Comparison of ENCODE assay signal across 1 cellular context in the genomic region with DNA sequence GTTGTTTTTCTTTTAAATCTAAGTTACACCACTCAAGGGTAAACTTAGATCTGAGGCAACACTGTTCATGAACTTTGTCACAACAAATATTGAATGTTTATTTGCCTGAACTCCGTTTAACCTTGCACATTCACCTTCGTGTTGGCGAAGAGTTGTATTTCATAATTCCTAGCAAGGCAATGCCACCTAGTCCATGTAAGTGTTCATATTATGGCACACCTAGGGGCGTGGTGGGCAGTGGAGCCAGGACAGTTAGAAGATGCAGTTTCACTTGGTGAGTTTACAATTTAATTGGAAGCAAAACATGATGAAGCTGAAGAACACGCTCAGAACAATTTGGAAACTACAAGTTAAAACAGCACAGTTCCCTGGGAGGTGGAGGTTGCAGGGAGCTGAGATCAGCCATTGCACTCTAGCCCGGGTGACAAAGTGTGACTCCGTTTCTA.
TF ChIP-seq lines count a peak whose summit lies in the region.

No MANE protein-coding gene starts in this region.

TF ChIP-seq in HepG2, 621 proteins besides CTCF, POLR2A, EP300 and RAD21 (continued from another document and continues in another):
- TF ChIP-seq, protein P1, sequence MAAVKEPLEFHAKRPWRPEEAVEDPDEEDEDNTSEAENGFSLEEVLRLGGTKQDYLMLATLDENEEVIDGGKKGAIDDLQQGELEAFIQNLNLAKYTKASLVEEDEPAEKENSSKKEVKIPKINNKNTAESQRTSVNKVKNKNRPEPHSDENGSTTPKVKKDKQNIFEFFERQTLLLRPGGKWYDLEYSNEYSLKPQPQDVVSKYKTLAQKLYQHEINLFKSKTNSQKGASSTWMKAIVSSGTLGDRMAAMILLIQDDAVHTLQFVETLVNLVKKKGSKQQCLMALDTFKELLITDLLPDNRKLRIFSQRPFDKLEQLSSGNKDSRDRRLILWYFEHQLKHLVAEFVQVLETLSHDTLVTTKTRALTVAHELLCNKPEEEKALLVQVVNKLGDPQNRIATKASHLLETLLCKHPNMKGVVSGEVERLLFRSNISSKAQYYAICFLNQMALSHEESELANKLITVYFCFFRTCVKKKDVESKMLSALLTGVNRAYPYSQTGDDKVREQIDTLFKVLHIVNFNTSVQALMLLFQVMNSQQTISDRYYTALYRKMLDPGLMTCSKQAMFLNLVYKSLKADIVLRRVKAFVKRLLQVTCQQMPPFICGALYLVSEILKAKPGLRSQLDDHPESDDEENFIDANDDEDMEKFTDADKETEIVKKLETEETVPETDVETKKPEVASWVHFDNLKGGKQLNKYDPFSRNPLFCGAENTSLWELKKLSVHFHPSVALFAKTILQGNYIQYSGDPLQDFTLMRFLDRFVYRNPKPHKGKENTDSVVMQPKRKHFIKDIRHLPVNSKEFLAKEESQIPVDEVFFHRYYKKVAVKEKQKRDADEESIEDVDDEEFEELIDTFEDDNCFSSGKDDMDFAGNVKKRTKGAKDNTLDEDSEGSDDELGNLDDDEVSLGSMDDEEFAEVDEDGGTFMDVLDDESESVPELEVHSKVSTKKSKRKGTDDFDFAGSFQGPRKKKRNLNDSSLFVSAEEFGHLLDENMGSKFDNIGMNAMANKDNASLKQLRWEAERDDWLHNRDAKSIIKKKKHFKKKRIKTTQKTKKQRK (IDR thresholded peaks at IDR 0.05; ENCODE audit: low read length): no peak
- no peak for TF ChIP-seq ZFP37 (CRISPR knock-in tag; IDR thresholded peaks at IDR 0.05; ENCODE audit: borderline replicate concordance)
- no peak for TF ChIP-seq ZNF567 (CRISPR knock-in tag; IDR thresholded peaks at IDR 0.05; ENCODE audit: borderline replicate concordance)
- TF ChIP-seq KDM1A (CRISPR knock-in tag; IDR thresholded peaks at IDR 0.05): peak; percentile 89
- no peak for TF ChIP-seq ZFP36 (IDR thresholded peaks at IDR 0.05; ENCODE audit: borderline replicate concordance, low read depth, low read length, partially characterized antibody)
- TF ChIP-seq, protein P2, sequence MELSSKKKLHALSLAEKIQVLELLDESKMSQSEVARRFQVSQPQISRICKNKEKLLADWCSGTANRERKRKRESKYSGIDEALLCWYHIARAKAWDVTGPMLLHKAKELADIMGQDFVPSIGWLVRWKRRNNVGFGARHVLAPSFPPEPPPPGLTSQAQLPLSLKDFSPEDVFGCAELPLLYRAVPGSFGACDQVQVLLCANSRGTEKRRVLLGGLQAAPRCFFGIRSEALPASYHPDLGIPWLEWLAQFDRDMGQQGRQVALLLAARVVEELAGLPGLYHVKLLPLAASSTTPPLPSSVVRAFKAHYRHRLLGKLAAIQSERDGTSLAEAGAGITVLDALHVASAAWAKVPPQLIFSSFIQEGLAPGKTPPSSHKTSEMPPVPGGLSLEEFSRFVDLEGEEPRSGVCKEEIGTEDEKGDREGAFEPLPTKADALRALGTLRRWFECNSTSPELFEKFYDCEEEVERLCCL (CRISPR knock-in tag; IDR thresholded peaks at IDR 0.05; ENCODE audit: borderline replicate concordance): no peak
- 0 out of 2 replicates have a peak, but pooled peaks have one; percentile 58 for TF ChIP-seq ZNF205 (CRISPR knock-in tag; IDR thresholded peaks at IDR 0.05)
- peak; percentile 99 for TF ChIP-seq DPF2 (CRISPR knock-in tag; IDR thresholded peaks at IDR 0.05; ENCODE audit: borderline replicate concordance, low read depth)
- TF ChIP-seq, protein P3, sequence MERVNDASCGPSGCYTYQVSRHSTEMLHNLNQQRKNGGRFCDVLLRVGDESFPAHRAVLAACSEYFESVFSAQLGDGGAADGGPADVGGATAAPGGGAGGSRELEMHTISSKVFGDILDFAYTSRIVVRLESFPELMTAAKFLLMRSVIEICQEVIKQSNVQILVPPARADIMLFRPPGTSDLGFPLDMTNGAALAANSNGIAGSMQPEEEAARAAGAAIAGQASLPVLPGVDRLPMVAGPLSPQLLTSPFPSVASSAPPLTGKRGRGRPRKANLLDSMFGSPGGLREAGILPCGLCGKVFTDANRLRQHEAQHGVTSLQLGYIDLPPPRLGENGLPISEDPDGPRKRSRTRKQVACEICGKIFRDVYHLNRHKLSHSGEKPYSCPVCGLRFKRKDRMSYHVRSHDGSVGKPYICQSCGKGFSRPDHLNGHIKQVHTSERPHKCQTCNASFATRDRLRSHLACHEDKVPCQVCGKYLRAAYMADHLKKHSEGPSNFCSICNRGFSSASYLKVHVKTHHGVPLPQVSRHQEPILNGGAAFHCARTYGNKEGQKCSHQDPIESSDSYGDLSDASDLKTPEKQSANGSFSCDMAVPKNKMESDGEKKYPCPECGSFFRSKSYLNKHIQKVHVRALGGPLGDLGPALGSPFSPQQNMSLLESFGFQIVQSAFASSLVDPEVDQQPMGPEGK (CRISPR knock-in tag; IDR thresholded peaks at IDR 0.05): peak; percentile 61
- TF ChIP-seq SOX5 (CRISPR knock-in tag; IDR thresholded peaks at IDR 0.05; ENCODE audit: borderline replicate concordance): peak; percentile 91
- TF ChIP-seq HHEX (CRISPR knock-in tag; IDR thresholded peaks at IDR 0.05): peak; percentile 70
- no peak for TF ChIP-seq IKZF1 (IDR thresholded peaks at IDR 0.05)
- no peak for TF ChIP-seq RFX5 (IDR thresholded peaks at IDR 0.05; ENCODE audit: low read depth, low read length)
- peak; percentile 85 for TF ChIP-seq ZSCAN9 (CRISPR knock-in tag; IDR thresholded peaks at IDR 0.05; ENCODE audit: borderline replicate concordance)
- no peak for TF ChIP-seq ZNF282 (IDR thresholded peaks at IDR 0.05; ENCODE audit: partially characterized antibody)
- peak; percentile 100 for TF ChIP-seq HNF4A (CRISPR knock-in tag; IDR thresholded peaks at IDR 0.05)
- no peak for TF ChIP-seq ZSCAN20 (CRISPR knock-in tag; IDR thresholded peaks at IDR 0.05; ENCODE audit: borderline replicate concordance)
- TF ChIP-seq HMG20A (CRISPR knock-in tag; IDR thresholded peaks at IDR 0.05; ENCODE audit: borderline replicate concordance): peak; percentile 100
- 0 out of 2 replicates have a peak, but pooled peaks have one; percentile 36 for TF ChIP-seq RFXANK (CRISPR knock-in tag; IDR thresholded peaks at IDR 0.05)
- TF ChIP-seq, protein P4, sequence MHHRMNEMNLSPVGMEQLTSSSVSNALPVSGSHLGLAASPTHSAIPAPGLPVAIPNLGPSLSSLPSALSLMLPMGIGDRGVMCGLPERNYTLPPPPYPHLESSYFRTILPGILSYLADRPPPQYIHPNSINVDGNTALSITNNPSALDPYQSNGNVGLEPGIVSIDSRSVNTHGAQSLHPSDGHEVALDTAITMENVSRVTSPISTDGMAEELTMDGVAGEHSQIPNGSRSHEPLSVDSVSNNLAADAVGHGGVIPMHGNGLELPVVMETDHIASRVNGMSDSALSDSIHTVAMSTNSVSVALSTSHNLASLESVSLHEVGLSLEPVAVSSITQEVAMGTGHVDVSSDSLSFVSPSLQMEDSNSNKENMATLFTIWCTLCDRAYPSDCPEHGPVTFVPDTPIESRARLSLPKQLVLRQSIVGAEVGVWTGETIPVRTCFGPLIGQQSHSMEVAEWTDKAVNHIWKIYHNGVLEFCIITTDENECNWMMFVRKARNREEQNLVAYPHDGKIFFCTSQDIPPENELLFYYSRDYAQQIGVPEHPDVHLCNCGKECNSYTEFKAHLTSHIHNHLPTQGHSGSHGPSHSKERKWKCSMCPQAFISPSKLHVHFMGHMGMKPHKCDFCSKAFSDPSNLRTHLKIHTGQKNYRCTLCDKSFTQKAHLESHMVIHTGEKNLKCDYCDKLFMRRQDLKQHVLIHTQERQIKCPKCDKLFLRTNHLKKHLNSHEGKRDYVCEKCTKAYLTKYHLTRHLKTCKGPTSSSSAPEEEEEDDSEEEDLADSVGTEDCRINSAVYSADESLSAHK (CRISPR knock-in tag; IDR thresholded peaks at IDR 0.05; ENCODE audit: borderline replicate concordance): no peak
- TF ChIP-seq, protein P5, sequence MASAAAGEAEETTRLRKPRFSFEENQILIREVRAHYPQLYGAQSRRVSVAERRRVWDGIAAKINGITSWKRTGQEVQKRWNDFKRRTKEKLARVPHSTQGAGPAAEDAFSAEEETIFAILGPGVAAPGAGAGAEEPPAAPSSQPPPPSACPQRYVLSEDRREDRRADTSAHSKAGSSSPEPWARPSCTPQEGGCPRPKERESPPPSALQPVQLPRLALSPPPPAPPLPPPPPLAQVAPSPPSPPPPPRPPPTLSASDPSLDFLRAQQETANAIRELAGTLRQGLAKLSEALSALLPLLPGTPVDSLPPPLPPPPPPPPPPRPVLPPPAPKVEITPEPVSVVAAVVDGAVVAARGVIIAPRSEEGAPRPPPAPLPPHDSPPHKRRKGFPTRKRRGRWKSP (CRISPR knock-in tag; IDR thresholded peaks at IDR 0.05): peak; percentile 28; the same call in 1 of the 2 replicates
- TF ChIP-seq, protein P6, sequence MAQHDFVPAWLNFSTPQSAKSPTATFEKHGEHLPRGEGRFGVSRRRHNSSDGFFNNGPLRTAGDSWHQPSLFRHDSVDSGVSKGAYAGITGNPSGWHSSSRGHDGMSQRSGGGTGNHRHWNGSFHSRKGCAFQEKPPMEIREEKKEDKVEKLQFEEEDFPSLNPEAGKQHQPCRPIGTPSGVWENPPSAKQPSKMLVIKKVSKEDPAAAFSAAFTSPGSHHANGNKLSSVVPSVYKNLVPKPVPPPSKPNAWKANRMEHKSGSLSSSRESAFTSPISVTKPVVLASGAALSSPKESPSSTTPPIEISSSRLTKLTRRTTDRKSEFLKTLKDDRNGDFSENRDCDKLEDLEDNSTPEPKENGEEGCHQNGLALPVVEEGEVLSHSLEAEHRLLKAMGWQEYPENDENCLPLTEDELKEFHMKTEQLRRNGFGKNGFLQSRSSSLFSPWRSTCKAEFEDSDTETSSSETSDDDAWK (CRISPR knock-in tag; IDR thresholded peaks at IDR 0.05): no peak
- TF ChIP-seq, protein P7, sequence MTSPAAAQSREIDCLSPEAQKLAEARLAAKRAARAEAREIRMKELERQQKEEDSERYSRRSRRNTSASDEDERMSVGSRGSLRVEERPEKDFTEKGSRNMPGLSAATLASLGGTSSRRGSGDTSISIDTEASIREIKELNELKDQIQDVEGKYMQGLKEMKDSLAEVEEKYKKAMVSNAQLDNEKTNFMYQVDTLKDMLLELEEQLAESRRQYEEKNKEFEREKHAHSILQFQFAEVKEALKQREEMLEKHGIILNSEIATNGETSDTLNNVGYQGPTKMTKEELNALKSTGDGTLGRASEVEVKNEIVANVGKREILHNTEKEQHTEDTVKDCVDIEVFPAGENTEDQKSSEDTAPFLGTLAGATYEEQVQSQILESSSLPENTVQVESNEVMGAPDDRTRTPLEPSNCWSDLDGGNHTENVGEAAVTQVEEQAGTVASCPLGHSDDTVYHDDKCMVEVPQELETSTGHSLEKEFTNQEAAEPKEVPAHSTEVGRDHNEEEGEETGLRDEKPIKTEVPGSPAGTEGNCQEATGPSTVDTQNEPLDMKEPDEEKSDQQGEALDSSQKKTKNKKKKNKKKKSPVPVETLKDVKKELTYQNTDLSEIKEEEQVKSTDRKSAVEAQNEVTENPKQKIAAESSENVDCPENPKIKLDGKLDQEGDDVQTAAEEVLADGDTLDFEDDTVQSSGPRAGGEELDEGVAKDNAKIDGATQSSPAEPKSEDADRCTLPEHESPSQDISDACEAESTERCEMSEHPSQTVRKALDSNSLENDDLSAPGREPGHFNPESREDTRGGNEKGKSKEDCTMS (CRISPR knock-in tag; conservative IDR thresholded peaks at IDR 0.05): no peak
- TF ChIP-seq CBX5 (CRISPR knock-in tag; IDR thresholded peaks at IDR 0.05; ENCODE audit: borderline replicate concordance): peak; percentile 45; the same call in 1 of the 2 replicates
- TF ChIP-seq NONO (IDR thresholded peaks at IDR 0.05): no peak
- TF ChIP-seq NONO (CRISPR knock-in tag; conservative IDR thresholded peaks at IDR 0.05): peak; percentile 74
- no peak for TF ChIP-seq ZNF660 (CRISPR knock-in tag; IDR thresholded peaks at IDR 0.05; ENCODE audit: borderline replicate concordance, low read depth)
- peak; percentile 21; the same call in 1 of the 2 replicates for TF ChIP-seq SMYD3 (CRISPR knock-in tag; IDR thresholded peaks at IDR 0.05)
- no peak; the same call in 1 of the 2 replicates for TF ChIP-seq KDM4B (CRISPR knock-in tag; IDR thresholded peaks at IDR 0.05)
- TF ChIP-seq BRD4 (CRISPR knock-in tag; IDR thresholded peaks at IDR 0.05): no peak
- TF ChIP-seq, protein P8, sequence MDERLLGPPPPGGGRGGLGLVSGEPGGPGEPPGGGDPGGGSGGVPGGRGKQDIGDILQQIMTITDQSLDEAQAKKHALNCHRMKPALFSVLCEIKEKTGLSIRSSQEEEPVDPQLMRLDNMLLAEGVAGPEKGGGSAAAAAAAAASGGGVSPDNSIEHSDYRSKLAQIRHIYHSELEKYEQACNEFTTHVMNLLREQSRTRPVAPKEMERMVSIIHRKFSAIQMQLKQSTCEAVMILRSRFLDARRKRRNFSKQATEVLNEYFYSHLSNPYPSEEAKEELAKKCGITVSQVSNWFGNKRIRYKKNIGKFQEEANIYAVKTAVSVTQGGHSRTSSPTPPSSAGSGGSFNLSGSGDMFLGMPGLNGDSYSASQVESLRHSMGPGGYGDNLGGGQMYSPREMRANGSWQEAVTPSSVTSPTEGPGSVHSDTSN (CRISPR knock-in tag; IDR thresholded peaks at IDR 0.05): no peak
- TF ChIP-seq ZNF33B (CRISPR knock-in tag; IDR thresholded peaks at IDR 0.05): no peak
- no peak for TF ChIP-seq PHF20 (CRISPR knock-in tag; IDR thresholded peaks at IDR 0.05)
- peak; percentile 88 for TF ChIP-seq TCF7 (IDR thresholded peaks at IDR 0.05; ENCODE audit: low read depth)
- TF ChIP-seq ZNF674 (CRISPR knock-in tag; IDR thresholded peaks at IDR 0.05; ENCODE audit: low read depth): no peak
- no peak for TF ChIP-seq ZNF788 (CRISPR knock-in tag; IDR thresholded peaks at IDR 0.05; ENCODE audit: borderline replicate concordance)
- TF ChIP-seq ZNF550 (CRISPR knock-in tag; IDR thresholded peaks at IDR 0.05; ENCODE audit: borderline replicate concordance): no peak
- TF ChIP-seq CREB1 (IDR thresholded peaks at IDR 0.05): no peak
- peak; percentile 79 for TF ChIP-seq CREB1 (CRISPR knock-in tag; IDR thresholded peaks at IDR 0.05)
- TF ChIP-seq ZNF34 (CRISPR knock-in tag; IDR thresholded peaks at IDR 0.05; ENCODE audit: borderline replicate concordance): no peak
- no peak for TF ChIP-seq HDAC6 (IDR thresholded peaks at IDR 0.05; ENCODE audit: low read depth, low read length)
- 0 out of 2 replicates have a peak, but pooled peaks have one; percentile 72 for TF ChIP-seq ZMYM2 (CRISPR knock-in tag; IDR thresholded peaks at IDR 0.05)
- no peak for TF ChIP-seq ZNF256 (CRISPR knock-in tag; conservative IDR thresholded peaks at IDR 0.05)
- TF ChIP-seq, protein P9, sequence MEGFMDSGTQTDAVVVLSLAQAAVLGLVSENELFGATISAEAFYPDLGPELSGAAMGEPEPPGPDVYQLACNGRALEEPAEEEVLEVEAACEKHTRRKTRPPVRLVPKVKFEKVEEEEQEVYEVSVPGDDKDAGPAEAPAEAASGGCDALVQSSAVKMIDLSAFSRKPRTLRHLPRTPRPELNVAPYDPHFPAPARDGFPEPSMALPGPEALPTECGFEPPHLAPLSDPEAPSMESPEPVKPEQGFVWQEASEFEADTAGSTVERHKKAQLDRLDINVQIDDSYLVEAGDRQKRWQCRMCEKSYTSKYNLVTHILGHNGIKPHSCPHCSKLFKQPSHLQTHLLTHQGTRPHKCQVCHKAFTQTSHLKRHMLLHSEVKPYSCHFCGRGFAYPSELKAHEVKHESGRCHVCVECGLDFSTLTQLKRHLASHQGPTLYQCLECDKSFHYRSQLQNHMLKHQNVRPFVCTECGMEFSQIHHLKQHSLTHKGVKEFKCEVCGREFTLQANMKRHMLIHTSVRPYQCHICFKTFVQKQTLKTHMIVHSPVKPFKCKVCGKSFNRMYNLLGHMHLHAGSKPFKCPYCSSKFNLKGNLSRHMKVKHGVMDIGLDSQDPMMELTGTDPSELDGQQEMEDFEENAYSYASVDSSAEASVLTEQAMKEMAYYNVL (CRISPR knock-in tag; IDR thresholded peaks at IDR 0.05; ENCODE audit: borderline replicate concordance): peak; percentile 72; the same call in 1 of the 2 replicates
